1 cellular context compared by ENCODE assay signal in the genomic region with DNA sequence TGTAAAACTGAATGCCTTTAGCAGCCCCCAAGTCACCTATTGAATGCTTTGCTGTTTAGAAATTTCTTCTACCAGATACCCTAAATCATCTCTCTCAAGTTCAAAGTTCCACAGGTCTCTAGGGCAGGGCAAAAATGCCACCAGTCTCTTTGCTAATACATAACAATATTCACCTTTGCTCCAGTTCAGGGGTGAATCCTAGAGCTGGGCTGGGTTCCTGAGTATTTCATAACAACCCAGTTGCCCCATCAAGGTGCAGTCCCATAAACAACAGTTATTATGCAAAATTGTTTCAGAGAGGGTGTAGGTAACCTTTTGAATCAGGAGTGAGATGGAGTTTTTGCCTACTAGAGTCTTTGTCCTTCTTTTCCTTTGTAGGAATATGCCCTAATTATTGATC.
TF ChIP-seq lines count a peak whose summit lies in the region.

No MANE protein-coding gene starts in this region.

TF ChIP-seq in HepG2, 621 proteins besides CTCF, POLR2A, EP300 and RAD21 (continues in another document):
- TF ChIP-seq CREM (IDR thresholded peaks at IDR 0.05) (peak; percentile 15; the same call in 1 of the 2 replicates), CREM (CRISPR knock-in tag; IDR thresholded peaks at IDR 0.05) (no peak), CEBPB (IDR thresholded peaks at IDR 0.05; ENCODE audit: borderline replicate concordance, low read depth, low read length) (peak; percentile 67), THRA (CRISPR knock-in tag; IDR thresholded peaks at IDR 0.05; ENCODE audit: borderline replicate concordance) (no peak), TBL1XR1 (IDR thresholded peaks at IDR 0.05; ENCODE audit: borderline replicate concordance, low read length, partially characterized antibody) (peak; percentile 83), ARID3A (IDR thresholded peaks at IDR 0.05; ENCODE audit: low read depth, low read length) (no peak), GLI4 (CRISPR knock-in tag; IDR thresholded peaks at IDR 0.05; ENCODE audit: borderline replicate concordance) (no peak), CEBPG (CRISPR knock-in tag; IDR thresholded peaks at IDR 0.05) (peak; percentile 54), RARA (CRISPR knock-in tag; IDR thresholded peaks at IDR 0.05) (peak; percentile 88), ASH2L (IDR thresholded peaks at IDR 0.05; ENCODE audit: insufficient read length, low read depth, low read length) (no peak), ZNF691 (CRISPR knock-in tag; IDR thresholded peaks at IDR 0.05; ENCODE audit: borderline replicate concordance, low read depth) (no peak), NR2C2 (CRISPR knock-in tag; IDR thresholded peaks at IDR 0.05; ENCODE audit: borderline replicate concordance) (0 out of 2 replicates have a peak, but pooled peaks have one; percentile 38), GMEB2 (CRISPR knock-in tag; IDR thresholded peaks at IDR 0.05; ENCODE audit: low read depth) (no peak), GATAD2A (CRISPR knock-in tag; IDR thresholded peaks at IDR 0.05) (0 out of 2 replicates have a peak, but pooled peaks have one; percentile 33), ZNF569 (CRISPR knock-in tag; IDR thresholded peaks at IDR 0.05; ENCODE audit: borderline replicate concordance) (no peak), E2F1 (CRISPR knock-in tag; IDR thresholded peaks at IDR 0.05) (no peak), HOMEZ (CRISPR knock-in tag; IDR thresholded peaks at IDR 0.05; ENCODE audit: low read depth) (peak; percentile 45; the same call in 1 of the 2 replicates), NR2F1 (CRISPR knock-in tag; IDR thresholded peaks at IDR 0.05) (0 out of 4 replicates have a peak, but pooled peaks of 1 of the 2 experiments have one; percentile 22), FOXK1 (CRISPR knock-in tag; IDR thresholded peaks at IDR 0.05; ENCODE audit: borderline replicate concordance, low read depth) (0 out of 2 replicates have a peak, but pooled peaks have one; percentile 37), KMT2B (CRISPR knock-in tag; IDR thresholded peaks at IDR 0.05) (no peak), BCL6 (CRISPR knock-in tag; IDR thresholded peaks at IDR 0.05) (peak; percentile 64), SOX6 (IDR thresholded peaks at IDR 0.05) (no peak), SOX6 (CRISPR knock-in tag; IDR thresholded peaks at IDR 0.05) (peak; percentile 31; the same call in 1 of the 2 replicates), ZSCAN12 (CRISPR knock-in tag; IDR thresholded peaks at IDR 0.05) (no peak), SOX5 (CRISPR knock-in tag; IDR thresholded peaks at IDR 0.05; ENCODE audit: borderline replicate concordance) (peak; percentile 26; the same call in 1 of the 2 replicates)
- TF ChIP-seq, protein P1, sequence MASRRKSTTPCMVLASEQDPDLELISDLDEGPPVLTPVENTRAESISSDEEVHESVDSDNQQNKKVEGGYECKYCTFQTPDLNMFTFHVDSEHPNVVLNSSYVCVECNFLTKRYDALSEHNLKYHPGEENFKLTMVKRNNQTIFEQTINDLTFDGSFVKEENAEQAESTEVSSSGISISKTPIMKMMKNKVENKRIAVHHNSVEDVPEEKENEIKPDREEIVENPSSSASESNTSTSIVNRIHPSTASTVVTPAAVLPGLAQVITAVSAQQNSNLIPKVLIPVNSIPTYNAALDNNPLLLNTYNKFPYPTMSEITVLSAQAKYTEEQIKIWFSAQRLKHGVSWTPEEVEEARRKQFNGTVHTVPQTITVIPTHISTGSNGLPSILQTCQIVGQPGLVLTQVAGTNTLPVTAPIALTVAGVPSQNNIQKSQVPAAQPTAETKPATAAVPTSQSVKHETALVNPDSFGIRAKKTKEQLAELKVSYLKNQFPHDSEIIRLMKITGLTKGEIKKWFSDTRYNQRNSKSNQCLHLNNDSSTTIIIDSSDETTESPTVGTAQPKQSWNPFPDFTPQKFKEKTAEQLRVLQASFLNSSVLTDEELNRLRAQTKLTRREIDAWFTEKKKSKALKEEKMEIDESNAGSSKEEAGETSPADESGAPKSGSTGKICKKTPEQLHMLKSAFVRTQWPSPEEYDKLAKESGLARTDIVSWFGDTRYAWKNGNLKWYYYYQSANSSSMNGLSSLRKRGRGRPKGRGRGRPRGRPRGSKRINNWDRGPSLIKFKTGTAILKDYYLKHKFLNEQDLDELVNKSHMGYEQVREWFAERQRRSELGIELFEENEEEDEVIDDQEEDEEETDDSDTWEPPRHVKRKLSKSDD (CRISPR knock-in tag; IDR thresholded peaks at IDR 0.05; ENCODE audit: low read depth): no peak
- TF ChIP-seq, protein P2, sequence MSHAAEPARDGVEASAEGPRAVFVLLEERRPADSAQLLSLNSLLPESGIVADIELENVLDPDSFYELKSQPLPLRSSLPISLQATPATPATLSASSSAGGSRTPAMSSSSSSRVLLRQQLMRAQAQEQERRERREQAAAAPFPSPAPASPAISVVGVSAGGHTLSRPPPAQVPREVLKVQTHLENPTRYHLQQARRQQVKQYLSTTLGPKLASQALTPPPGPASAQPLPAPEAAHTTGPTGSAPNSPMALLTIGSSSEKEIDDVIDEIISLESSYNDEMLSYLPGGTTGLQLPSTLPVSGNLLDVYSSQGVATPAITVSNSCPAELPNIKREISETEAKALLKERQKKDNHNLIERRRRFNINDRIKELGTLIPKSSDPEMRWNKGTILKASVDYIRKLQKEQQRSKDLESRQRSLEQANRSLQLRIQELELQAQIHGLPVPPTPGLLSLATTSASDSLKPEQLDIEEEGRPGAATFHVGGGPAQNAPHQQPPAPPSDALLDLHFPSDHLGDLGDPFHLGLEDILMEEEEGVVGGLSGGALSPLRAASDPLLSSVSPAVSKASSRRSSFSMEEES (CRISPR knock-in tag; IDR thresholded peaks at IDR 0.05): no peak
- TF ChIP-seq, protein P3, sequence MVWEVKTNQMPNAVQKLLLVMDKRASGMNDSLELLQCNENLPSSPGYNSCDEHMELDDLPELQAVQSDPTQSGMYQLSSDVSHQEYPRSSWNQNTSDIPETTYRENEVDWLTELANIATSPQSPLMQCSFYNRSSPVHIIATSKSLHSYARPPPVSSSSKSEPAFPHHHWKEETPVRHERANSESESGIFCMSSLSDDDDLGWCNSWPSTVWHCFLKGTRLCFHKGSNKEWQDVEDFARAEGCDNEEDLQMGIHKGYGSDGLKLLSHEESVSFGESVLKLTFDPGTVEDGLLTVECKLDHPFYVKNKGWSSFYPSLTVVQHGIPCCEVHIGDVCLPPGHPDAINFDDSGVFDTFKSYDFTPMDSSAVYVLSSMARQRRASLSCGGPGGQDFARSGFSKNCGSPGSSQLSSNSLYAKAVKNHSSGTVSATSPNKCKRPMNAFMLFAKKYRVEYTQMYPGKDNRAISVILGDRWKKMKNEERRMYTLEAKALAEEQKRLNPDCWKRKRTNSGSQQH (CRISPR knock-in tag; IDR thresholded peaks at IDR 0.05; ENCODE audit: low read depth): no peak
- TF ChIP-seq, protein P4, sequence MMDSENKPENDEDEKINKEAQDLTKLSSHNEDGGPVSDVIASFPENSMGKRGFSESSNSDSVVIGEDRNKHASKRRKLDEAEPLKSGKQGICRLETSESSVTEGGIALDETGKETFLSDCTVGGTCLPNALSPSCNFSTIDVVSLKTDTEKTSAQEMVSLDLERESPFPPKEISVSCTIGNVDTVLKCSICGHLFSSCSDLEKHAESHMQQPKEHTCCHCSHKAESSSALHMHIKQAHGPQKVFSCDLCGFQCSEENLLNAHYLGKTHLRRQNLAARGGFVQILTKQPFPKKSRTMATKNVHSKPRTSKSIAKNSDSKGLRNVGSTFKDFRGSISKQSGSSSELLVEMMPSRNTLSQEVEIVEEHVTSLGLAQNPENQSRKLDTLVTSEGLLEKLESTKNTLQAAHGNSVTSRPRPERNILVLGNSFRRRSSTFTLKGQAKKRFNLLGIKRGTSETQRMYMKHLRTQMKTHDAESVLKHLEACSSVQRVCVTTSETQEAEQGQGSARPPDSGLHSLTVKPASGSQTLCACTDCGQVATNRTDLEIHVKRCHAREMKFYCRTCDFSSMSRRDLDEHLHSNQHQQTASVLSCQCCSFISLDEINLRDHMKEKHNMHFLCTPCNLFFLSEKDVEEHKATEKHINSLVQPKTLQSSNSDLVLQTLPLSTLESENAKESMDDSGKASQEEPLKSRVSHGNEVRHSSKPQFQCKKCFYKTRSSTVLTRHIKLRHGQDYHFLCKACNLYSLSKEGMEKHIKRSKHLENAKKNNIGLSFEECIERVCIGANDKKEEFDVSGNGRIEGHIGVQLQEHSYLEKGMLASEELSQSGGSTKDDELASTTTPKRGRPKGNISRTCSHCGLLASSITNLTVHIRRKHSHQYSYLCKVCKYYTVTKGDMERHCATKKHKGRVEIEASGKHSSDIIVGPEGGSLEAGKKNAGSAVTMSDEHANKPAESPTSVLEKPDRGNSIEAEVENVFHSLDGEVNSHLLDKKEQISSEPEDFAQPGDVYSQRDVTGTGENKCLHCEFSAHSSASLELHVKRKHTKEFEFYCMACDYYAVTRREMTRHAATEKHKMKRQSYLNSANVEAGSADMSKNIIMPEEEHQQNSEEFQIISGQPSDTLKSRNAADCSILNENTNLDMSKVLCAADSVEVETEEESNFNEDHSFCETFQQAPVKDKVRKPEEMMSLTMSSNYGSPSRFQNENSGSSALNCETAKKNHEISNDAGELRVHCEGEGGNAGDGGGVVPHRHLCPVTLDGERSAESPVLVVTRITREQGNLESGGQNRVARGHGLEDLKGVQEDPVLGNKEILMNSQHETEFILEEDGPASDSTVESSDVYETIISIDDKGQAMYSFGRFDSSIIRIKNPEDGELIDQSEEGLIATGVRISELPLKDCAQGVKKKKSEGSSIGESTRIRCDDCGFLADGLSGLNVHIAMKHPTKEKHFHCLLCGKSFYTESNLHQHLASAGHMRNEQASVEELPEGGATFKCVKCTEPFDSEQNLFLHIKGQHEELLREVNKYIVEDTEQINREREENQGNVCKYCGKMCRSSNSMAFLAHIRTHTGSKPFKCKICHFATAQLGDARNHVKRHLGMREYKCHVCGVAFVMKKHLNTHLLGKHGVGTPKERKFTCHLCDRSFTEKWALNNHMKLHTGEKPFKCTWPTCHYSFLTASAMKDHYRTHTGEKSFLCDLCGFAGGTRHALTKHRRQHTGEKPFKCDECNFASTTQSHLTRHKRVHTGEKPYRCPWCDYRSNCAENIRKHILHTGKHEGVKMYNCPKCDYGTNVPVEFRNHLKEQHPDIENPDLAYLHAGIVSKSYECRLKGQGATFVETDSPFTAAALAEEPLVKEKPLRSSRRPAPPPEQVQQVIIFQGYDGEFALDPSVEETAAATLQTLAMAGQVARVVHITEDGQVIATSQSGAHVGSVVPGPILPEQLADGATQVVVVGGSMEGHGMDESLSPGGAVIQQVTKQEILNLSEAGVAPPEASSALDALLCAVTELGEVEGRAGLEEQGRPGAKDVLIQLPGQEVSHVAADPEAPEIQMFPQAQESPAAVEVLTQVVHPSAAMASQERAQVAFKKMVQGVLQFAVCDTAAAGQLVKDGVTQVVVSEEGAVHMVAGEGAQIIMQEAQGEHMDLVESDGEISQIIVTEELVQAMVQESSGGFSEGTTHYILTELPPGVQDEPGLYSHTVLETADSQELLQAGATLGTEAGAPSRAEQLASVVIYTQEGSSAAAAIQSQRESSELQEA (CRISPR knock-in tag; IDR thresholded peaks at IDR 0.05; ENCODE audit: not compliant biosample characterization): no peak
